ENCODE assay signal across 2 cellular contexts in the genomic region with DNA sequence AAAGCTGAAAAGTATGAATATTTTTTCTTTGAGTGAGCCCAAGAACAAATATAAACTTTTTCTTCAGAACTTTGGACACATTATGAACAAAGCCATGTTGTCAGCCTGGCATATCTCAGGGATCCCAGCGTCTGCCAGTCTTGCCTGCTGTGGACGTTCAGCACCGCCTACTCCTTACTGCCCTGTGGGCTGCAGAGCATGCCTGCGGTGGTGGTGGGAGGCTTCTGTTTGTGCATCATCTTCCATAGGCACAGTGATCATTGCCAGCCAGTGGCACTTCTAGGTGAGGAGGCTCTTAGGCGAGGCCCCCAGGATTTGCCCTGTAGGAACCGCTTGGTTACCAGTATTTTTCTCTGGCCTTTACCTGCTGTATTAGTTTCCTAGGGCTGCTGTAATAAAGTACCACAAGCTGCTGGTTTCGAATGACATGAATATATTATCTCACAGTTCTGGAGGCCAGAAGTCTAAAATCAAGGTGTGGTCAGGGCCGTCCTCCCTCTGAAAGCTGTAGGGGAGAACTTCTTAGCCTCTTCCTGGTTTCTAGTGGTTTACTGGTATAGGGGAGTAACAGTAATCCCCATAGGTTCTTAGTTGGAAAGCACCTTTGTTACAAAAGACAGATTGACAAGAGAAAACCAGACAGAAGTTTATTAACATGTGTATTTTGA.
TF ChIP-seq lines count a peak whose summit lies in the region.

No MANE protein-coding gene starts in this region.

TF ChIP-seq in A549, 52 proteins besides CTCF, POLR2A, EP300 and RAD21:
- TF ChIP-seq, protein P1, sequence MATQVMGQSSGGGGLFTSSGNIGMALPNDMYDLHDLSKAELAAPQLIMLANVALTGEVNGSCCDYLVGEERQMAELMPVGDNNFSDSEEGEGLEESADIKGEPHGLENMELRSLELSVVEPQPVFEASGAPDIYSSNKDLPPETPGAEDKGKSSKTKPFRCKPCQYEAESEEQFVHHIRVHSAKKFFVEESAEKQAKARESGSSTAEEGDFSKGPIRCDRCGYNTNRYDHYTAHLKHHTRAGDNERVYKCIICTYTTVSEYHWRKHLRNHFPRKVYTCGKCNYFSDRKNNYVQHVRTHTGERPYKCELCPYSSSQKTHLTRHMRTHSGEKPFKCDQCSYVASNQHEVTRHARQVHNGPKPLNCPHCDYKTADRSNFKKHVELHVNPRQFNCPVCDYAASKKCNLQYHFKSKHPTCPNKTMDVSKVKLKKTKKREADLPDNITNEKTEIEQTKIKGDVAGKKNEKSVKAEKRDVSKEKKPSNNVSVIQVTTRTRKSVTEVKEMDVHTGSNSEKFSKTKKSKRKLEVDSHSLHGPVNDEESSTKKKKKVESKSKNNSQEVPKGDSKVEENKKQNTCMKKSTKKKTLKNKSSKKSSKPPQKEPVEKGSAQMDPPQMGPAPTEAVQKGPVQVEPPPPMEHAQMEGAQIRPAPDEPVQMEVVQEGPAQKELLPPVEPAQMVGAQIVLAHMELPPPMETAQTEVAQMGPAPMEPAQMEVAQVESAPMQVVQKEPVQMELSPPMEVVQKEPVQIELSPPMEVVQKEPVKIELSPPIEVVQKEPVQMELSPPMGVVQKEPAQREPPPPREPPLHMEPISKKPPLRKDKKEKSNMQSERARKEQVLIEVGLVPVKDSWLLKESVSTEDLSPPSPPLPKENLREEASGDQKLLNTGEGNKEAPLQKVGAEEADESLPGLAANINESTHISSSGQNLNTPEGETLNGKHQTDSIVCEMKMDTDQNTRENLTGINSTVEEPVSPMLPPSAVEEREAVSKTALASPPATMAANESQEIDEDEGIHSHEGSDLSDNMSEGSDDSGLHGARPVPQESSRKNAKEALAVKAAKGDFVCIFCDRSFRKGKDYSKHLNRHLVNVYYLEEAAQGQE (IDR thresholded peaks at IDR 0.05): no peak
- TF ChIP-seq KDM5A (IDR thresholded peaks at IDR 0.05) (no peak), CHD2 (IDR thresholded peaks at IDR 0.05; ENCODE audit: low read length, partially characterized antibody) (no peak), HOXB13 (CRISPR knock-in tag; IDR thresholded peaks at IDR 0.05; ENCODE audit: low read depth) (no peak), NR3C1 (IDR thresholded peaks at IDR 0.05) (no peak), JUN (IDR thresholded peaks at IDR 0.05) (no peak), ZSCAN20 (CRISPR knock-in tag; IDR thresholded peaks at IDR 0.05) (no peak), POLR2AphosphoS2 (conservative IDR thresholded peaks at IDR 0.05; ENCODE audit: low read length) (no peak), RFX5 (IDR thresholded peaks at IDR 0.05) (no peak), RCOR1 (IDR thresholded peaks at IDR 0.05; ENCODE audit: low read depth, low read length) (no peak)
- TF ChIP-seq, protein P2, sequence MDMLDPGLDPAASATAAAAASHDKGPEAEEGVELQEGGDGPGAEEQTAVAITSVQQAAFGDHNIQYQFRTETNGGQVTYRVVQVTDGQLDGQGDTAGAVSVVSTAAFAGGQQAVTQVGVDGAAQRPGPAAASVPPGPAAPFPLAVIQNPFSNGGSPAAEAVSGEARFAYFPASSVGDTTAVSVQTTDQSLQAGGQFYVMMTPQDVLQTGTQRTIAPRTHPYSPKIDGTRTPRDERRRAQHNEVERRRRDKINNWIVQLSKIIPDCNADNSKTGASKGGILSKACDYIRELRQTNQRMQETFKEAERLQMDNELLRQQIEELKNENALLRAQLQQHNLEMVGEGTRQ (IDR thresholded peaks at IDR 0.05): no peak
- TF ChIP-seq, protein P3, sequence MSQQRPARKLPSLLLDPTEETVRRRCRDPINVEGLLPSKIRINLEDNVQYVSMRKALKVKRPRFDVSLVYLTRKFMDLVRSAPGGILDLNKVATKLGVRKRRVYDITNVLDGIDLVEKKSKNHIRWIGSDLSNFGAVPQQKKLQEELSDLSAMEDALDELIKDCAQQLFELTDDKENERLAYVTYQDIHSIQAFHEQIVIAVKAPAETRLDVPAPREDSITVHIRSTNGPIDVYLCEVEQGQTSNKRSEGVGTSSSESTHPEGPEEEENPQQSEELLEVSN (IDR thresholded peaks at IDR 0.05; ENCODE audit: borderline replicate concordance, low read depth): no peak
- TF ChIP-seq, protein P4, sequence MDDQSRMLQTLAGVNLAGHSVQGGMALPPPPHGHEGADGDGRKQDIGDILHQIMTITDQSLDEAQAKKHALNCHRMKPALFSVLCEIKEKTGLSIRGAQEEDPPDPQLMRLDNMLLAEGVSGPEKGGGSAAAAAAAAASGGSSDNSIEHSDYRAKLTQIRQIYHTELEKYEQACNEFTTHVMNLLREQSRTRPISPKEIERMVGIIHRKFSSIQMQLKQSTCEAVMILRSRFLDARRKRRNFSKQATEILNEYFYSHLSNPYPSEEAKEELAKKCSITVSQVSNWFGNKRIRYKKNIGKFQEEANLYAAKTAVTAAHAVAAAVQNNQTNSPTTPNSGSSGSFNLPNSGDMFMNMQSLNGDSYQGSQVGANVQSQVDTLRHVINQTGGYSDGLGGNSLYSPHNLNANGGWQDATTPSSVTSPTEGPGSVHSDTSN (IDR thresholded peaks at IDR 0.05): no peak
- TF ChIP-seq, protein P5, sequence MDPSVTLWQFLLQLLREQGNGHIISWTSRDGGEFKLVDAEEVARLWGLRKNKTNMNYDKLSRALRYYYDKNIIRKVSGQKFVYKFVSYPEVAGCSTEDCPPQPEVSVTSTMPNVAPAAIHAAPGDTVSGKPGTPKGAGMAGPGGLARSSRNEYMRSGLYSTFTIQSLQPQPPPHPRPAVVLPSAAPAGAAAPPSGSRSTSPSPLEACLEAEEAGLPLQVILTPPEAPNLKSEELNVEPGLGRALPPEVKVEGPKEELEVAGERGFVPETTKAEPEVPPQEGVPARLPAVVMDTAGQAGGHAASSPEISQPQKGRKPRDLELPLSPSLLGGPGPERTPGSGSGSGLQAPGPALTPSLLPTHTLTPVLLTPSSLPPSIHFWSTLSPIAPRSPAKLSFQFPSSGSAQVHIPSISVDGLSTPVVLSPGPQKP (IDR thresholded peaks at IDR 0.05; ENCODE audit: low read depth, low read length): no peak
TF ChIP-seq in A549: peak in this region for 0.

TF ChIP-seq in K562, 482 proteins besides CTCF, POLR2A, EP300 and RAD21:
- TF ChIP-seq, protein P6, sequence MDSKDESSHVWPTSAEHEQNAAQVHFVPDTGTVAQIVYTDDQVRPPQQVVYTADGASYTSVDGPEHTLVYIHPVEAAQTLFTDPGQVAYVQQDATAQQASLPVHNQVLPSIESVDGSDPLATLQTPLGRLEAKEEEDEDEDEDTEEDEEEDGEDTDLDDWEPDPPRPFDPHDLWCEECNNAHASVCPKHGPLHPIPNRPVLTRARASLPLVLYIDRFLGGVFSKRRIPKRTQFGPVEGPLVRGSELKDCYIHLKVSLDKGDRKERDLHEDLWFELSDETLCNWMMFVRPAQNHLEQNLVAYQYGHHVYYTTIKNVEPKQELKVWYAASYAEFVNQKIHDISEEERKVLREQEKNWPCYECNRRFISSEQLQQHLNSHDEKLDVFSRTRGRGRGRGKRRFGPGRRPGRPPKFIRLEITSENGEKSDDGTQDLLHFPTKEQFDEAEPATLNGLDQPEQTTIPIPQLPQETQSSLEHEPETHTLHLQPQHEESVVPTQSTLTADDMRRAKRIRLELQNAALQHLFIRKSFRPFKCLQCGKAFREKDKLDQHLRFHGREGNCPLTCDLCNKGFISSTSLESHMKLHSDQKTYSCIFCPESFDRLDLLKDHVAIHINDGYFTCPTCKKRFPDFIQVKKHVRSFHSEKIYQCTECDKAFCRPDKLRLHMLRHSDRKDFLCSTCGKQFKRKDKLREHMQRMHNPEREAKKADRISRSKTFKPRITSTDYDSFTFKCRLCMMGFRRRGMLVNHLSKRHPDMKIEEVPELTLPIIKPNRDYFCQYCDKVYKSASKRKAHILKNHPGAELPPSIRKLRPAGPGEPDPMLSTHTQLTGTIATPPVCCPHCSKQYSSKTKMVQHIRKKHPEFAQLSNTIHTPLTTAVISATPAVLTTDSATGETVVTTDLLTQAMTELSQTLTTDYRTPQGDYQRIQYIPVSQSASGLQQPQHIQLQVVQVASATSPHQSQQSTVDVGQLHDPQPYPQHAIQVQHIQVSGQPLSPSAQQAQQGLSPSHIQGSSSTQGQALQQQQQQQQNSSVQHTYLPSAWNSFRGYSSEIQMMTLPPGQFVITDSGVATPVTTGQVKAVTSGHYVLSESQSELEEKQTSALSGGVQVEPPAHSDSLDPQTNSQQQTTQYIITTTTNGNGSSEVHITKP (IDR thresholded peaks at IDR 0.05; ENCODE audit: partially characterized antibody): peak; percentile 14
- no peak for TF ChIP-seq STAT5A (IDR thresholded peaks at IDR 0.05; ENCODE audit: borderline replicate concordance, low read length)
